Comparison of ENCODE assay signal across 12 cellular contexts in the genomic region with DNA sequence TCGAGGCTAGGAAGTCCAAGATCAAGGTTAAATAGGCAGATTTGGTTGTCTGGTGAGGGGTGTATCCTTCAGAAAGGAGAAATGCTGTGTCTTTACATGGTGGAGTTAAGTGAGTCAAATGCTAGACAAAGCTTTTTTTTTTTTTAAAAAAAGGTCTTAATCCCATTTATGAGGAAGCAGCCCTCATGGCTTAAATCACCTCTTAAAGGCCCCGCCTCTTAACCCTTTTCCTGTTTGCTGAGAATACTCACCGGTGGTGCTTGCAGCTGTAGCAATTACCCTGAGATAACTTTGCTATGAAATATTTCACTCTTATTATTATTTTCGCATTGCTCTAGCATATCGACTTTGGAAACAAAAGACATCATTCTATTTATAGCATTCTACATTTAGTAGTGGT.
"Had no signal": no experiment of that assay in that cellular context is flagged by ENCODE, and none has a peak within 500 bp of the region (broad histone marks: within the 10 kb centered on the region; RNA-seq: fewer than 3 reads in every experiment).

No MANE protein-coding gene starts in this region.

- ATAC-seq: activated CD4-positive, CD25-positive, alpha-beta regulatory T cell treated with anti-CD3 and anti-CD28 coated beads, Interleukin-2, amount 50 U/mL, for 24 hours; activated CD8-positive, alpha-beta memory T cell treated with anti-CD3 and anti-CD28 coated beads, Interleukin-2, amount 10 ng/mL, durations not matched to agents 7 days and 5 days; activated naive CD4-positive, alpha-beta T cell treated with anti-CD3 and anti-CD28 coated beads, Interleukin-2, amount 50 U/mL, for 72 hours; stimulated activated naive CD8-positive, alpha-beta T cell treated with anti-CD3 and anti-CD28 coated beads, Interleukin-15, Interleukin-2, amounts not matched to agents 100 U/mL and 50 U/mL, for 24 hours had no signal

- DNase-seq: activated CD8-positive, alpha-beta memory T cell treated with anti-CD3 and anti-CD28 coated beads, Interleukin-2, amount 10 ng/mL, durations not matched to agents 7 days and 5 days; activated effector memory CD4-positive, alpha-beta T cell treated with anti-CD3 and anti-CD28 coated beads, Interleukin-2, amount 50 U/mL, for 16 hours; activated T-cell treated with anti-CD3 and anti-CD28 coated beads, Interleukin-2, amount 50 U/mL, for 24 hours; amygdala; central memory CD4-positive, alpha-beta T cell; colonic mucosa; islet precursor cell; right lobe of liver; stimulated activated naive CD8-positive, alpha-beta T cell treated with anti-CD3 and anti-CD28 coated beads, Interleukin-15, Interleukin-2, amounts not matched to agents 100 U/mL and 50 U/mL, for 24 hours; transverse colon had no signal
